ENCODE assay signal across 21 cellular contexts in the genomic region with DNA sequence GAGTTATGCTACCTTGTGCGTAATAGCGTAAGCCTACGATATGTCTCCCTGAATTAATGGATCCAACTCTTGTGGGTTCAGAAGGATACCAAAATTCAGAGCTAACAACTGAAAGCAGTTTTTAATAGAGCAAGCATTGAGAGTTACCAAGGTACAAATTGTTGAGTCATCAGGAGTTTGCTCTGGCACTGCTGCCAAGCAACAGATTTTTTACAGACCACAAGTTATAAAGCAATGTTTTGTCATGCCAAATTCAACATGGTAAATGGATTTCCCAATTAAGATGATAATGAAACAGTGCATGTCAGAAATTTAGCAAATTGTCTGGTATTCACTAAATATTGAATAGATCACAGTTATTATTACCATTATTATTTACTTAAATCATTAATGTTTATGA.
DNase-seq lines count a peak whose midpoint lies in the region; ATAC-seq, FAIRE-seq and TF ChIP-seq lines count a peak whose summit lies in the region.
"Had no signal": no experiment of that assay in that cellular context is flagged by ENCODE, and none has a peak within 500 bp of the region (broad histone marks: within the 10 kb centered on the region; RNA-seq: fewer than 3 reads in every experiment).

No MANE protein-coding gene starts in this region.

- intact Hi-C loops in HepG2 (cut with micrococcal nuclease; ENCODE audit: unreplicated experiment): no loop called here

- H3K27ac ChIP-seq in HepG2 (ENCODE audit: extremely low read length, insufficient read depth, low read length): no peak overlapping the region
- H3K27ac ChIP-seq: A549 had no signal

- H2AFZ ChIP-seq in HepG2 (ENCODE audit: low read length): no peak overlapping the region

- ATAC-seq in HG02885 (IDR thresholded peaks at IDR 0.05; ENCODE audit: poor library complexity, unreplicated experiment) (no peak), HepG2 (no peak)
- ATAC-seq: A549, Panc1 had no signal

- DNase-seq in DMS79 (lab: John Stamatoyannopoulos, UW): peak; percentile 3
- peak; percentile 52 for DNase-seq in MG63
- DNase-seq in astrocyte of the spinal cord (ENCODE audit: low read depth, low spot score): peak; percentile 72
- DNase-seq in fibroblast of the aortic adventitia (ENCODE audit: low read depth): peak; percentile 7
- no peak for DNase-seq in activated CD4-positive, alpha-beta memory T cell treated with anti-CD3 and anti-CD28 coated beads, Interleukin-2, amount 10 ng/mL, durations not matched to agents 7 days and 5 days
- no peak for DNase-seq in hepatic stellate cell (ENCODE audit: low spot score)
- DNase-seq in HepG2 (ENCODE audit: low spot score): no peak
- DNase-seq: C1 segment of cervical spinal cord; CD8-positive, alpha-beta memory T cell; H7; HFFc6; Karpas-422; NCI-H1417 treated with DMSO at 0.1 percent for 48 hours; NCI-H1930; NCI-H226; NCI-H526 had no signal

- CTCF ChIA-PET in activated CD4-positive, alpha-beta memory T cell treated with anti-CD3 and anti-CD28 coated beads, Interleukin-2, amount 10 ng/mL, durations not matched to agents 7 days and 5 days (lab: Charles Lee): no interaction called here
- CTCF ChIA-PET in HepG2 (lab: Yijun Ruan, JAX; ENCODE audit: low intra/inter-chr PET ratio, low total read pairs): no interaction called here

- no peak overlapping the region for H3K4me3 ChIP-seq in MG63
- no peak overlapping the region for H3K4me3 ChIP-seq in astrocyte of the spinal cord (ENCODE audit: low read depth, low read length)
- H3K4me3 ChIP-seq in fibroblast of the aortic adventitia (ENCODE audit: low read depth, low read length): no peak overlapping the region
- no peak overlapping the region for H3K4me3 ChIP-seq in HepG2 (replicated peaks in 1 of 3; ENCODE audit: insufficient read depth in 1 of 3, low read depth in 2 of 3, low read length in 3 of 3)
- H3K4me3 ChIP-seq: A549 had no signal

- 76% methylated on average over 3 of the region's 3 CpGs for WGBS in HepG2 (ENCODE audit: low lambda C conversion rate)

- H4K20me1 ChIP-seq in HepG2 (ENCODE audit: insufficient read depth, low read length): no peaks in the 10 kb centered on the region

- H3K4me2 ChIP-seq in HepG2 (ENCODE audit: low read depth, low read length): no peak overlapping the region
- H3K4me2 ChIP-seq: A549 had no signal

- TF ChIP-seq POLR2A in HepG2 (IDR thresholded peaks at IDR 0.05; ENCODE audit: insufficient read depth in 1 of 2, low read depth in 2 of 2, low read length in 2 of 2): no peak

- TF ChIP-seq EP300 in HepG2 (IDR thresholded peaks at IDR 0.05; ENCODE audit: low read depth in 2 of 2, low read length in 2 of 2) (no peak), HepG2 (CRISPR knock-in tag; IDR thresholded peaks at IDR 0.05; ENCODE audit: borderline replicate concordance) (no peak)

- TF ChIP-seq RAD21 in HepG2 (CRISPR knock-in tag; IDR thresholded peaks at IDR 0.05): no peak

- H3K4me3 Mint-ChIP-seq in activated CD4-positive, alpha-beta memory T cell treated with anti-CD3 and anti-CD28 coated beads, Interleukin-2, amount 10 ng/mL, durations not matched to agents 7 days and 5 days: no peak overlapping the region
- H3K4me3 Mint-ChIP-seq: CD8-positive, alpha-beta memory T cell; HFFc6; IgD-negative memory B cell had no signal

- H3K27ac Mint-ChIP-seq in activated CD4-positive, alpha-beta memory T cell treated with anti-CD3 and anti-CD28 coated beads, Interleukin-2, amount 10 ng/mL, durations not matched to agents 7 days and 5 days: no peak overlapping the region
- H3K27ac Mint-ChIP-seq: CD8-positive, alpha-beta memory T cell; HFFc6; IgD-negative memory B cell had no signal

- no TSS peak for BruUV-seq in HepG2 (replicated peaks; lab: Mats Ljungman, UMichigan)

- peaks cover 3% of the 10 kb centered on the region for H3K9me3 Mint-ChIP-seq in activated CD4-positive, alpha-beta memory T cell treated with anti-CD3 and anti-CD28 coated beads, Interleukin-2, amount 10 ng/mL, durations not matched to agents 7 days and 5 days

- H3K27me3 ChIP-seq in MG63 (no peaks in the 10 kb centered on the region), HepG2 (ENCODE audit: control insufficient read depth in 1 of 2, insufficient read depth in 2 of 2, low read length in 2 of 2) (0 out of 5 replicates have a peak, but pooled peaks cover 0 to 4% of the 10 kb centered on the region in 2 experiments)

- no peak overlapping the region for H3K9ac ChIP-seq in HepG2 (ENCODE audit: insufficient read depth, low read depth, low read length)

- FAIRE-seq in HepG2 (lab: Jason Lieb, UNC): no peak
- FAIRE-seq: A549, HTR-8/SVneo had no signal

- H3K36me3 ChIP-seq in MG63: no peaks in the 10 kb centered on the region
- H3K36me3 ChIP-seq in HepG2 (replicated peaks in 1 of 2; ENCODE audit: control insufficient read depth in 1 of 2, insufficient read depth in 2 of 2, low read length in 2 of 2): no peaks in the 10 kb centered on the region

- no peaks in the 10 kb centered on the region for H3K36me3 Mint-ChIP-seq in activated CD4-positive, alpha-beta memory T cell treated with anti-CD3 and anti-CD28 coated beads, Interleukin-2, amount 10 ng/mL, durations not matched to agents 7 days and 5 days (ENCODE audit: low read depth)
- H3K36me3 Mint-ChIP-seq: CD8-positive, alpha-beta memory T cell; IgD-negative memory B cell had no signal

- H3K4me1 Mint-ChIP-seq in activated CD4-positive, alpha-beta memory T cell treated with anti-CD3 and anti-CD28 coated beads, Interleukin-2, amount 10 ng/mL, durations not matched to agents 7 days and 5 days: no peaks in the 10 kb centered on the region
- H3K4me1 Mint-ChIP-seq: CD8-positive, alpha-beta memory T cell; IgD-negative memory B cell had no signal

- no peaks in the 10 kb centered on the region for H3K79me2 ChIP-seq in HepG2 (ENCODE audit: insufficient read depth, low read length)

- POLR2A ChIA-PET in activated CD4-positive, alpha-beta memory T cell treated with anti-CD3 and anti-CD28 coated beads, Interleukin-2, amount 10 ng/mL, durations not matched to agents 7 days and 5 days (lab: Charles Lee): no interaction called here
- POLR2A ChIA-PET in HepG2 (lab: Yijun Ruan, JAX): no interaction called here

- no peaks in the 10 kb centered on the region for H3K4me1 ChIP-seq in HepG2 (ENCODE audit: insufficient read depth, low read length)
- H3K4me1 ChIP-seq: A549 had no signal

- no peaks in the 10 kb centered on the region for H3K9me3 ChIP-seq in MG63
- no peaks in the 10 kb centered on the region for H3K9me3 ChIP-seq in HepG2 (ENCODE audit: low read length)
- H3K9me3 ChIP-seq: A549 had no signal

- no peaks in the 10 kb centered on the region for H3K27me3 Mint-ChIP-seq in activated CD4-positive, alpha-beta memory T cell treated with anti-CD3 and anti-CD28 coated beads, Interleukin-2, amount 10 ng/mL, durations not matched to agents 7 days and 5 days
- H3K27me3 Mint-ChIP-seq: CD8-positive, alpha-beta memory T cell; IgD-negative memory B cell had no signal

- TF ChIP-seq CTCF in astrocyte of the spinal cord (IDR thresholded peaks at IDR 0.05; ENCODE audit: low read depth, low read length) (no peak), fibroblast of the aortic adventitia (IDR thresholded peaks at IDR 0.05; ENCODE audit: insufficient read depth, low read length) (no peak), HepG2 (CRISPR knock-in tag; IDR thresholded peaks at IDR 0.05) (no peak)

- in situ Hi-C loops in astrocyte of the spinal cord (cut with HindIII; ENCODE audit: low sequenced_read_pairs): no loop called here
- in situ Hi-C loops in HepG2 (cut with HindIII; ENCODE audit: extremely low pct_ligation_motif_present, low pct_unique_long_range_greater_than_20kb): no loop called here

TF ChIP-seq in HepG2, 621 proteins besides CTCF, POLR2A, EP300 and RAD21:
- TF ChIP-seq NFE2L2 (IDR thresholded peaks at IDR 0.05; ENCODE audit: low read length) (no peak), TEAD2 (CRISPR knock-in tag; IDR thresholded peaks at IDR 0.05) (no peak)
TF ChIP-seq in HepG2: peak in this region for 0.

Comparison
In these comparisons a context has a peak if more than half of its experiments do, and no peak if none do; other contexts are left out.
1. DNase-seq: peak in DMS79 (single experiment), MG63 (single experiment), astrocyte of the spinal cord (single experiment) and fibroblast of the aortic adventitia (single experiment); none in activated CD4-positive, alpha-beta memory T cell treated with anti-CD3 and anti-CD28 coated beads, Interleukin-2, amount 10 ng/mL, durations not matched to agents 7 days and 5 days (single experiment), hepatic stellate cell (single experiment) and HepG2 (single experiment).